8 cellular contexts compared by ENCODE assay signal in the genomic region with DNA sequence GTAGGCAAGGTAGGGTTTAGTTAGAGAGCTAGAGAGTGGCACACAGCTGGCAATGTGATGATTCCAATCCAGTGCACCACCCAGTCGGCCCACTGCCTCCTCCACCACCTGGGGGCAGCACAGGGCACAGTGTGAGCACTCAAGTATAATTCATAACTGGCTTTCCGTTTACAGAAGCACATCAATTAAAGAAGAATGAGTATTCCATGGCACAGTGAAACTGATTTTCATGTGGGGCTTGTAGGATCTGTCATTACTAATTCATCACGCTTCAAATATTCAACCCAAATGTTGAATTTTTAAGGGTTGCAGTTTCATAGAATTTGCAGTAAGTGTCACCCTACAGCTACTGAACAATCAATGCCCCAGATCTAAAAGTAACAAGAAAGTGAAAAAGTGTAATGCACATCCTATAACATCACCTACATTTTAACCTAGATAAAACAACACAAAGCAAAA.
DNase-seq lines count a peak whose midpoint lies in the region; ATAC-seq and TF ChIP-seq lines count a peak whose summit lies in the region.

No MANE protein-coding gene starts in this region.

- H3K9me3 ChIP-seq in upper lobe of left lung = no peaks in the 10 kb centered on the region

- no peaks in the 10 kb centered on the region for H3K4me1 ChIP-seq in upper lobe of left lung

- H3K27ac ChIP-seq in upper lobe of left lung = no peak overlapping the region

- peak; percentile 43 to 78 (median 68) for TF ChIP-seq CTCF in upper lobe of left lung (IDR thresholded peaks at IDR 0.05)

- no peaks in the 10 kb centered on the region for H3K27me3 ChIP-seq in upper lobe of left lung

- DNase-seq in DMS153 treated with DMSO at 0.1 percent for 48 hours (lab: John Stamatoyannopoulos, UW; ENCODE audit: unreplicated experiment) (peak; percentile 27), HuH-7 (ENCODE audit: low spot score) (peak; percentile 41), RPMI8226 (peak; percentile 70), germinal center (ENCODE audit: low spot score) (peak; percentile 29), pons (ENCODE audit: low spot score) (peak; percentile 82), upper lobe of left lung (peak; percentile 62 to 85)
- peak; percentile 61 for DNase-seq in activated T-helper 9 cell treated with anti-CD3 and anti-CD28 coated beads, Interleukin-2, amount 50 U/mL, for 16 hours (ENCODE audit: low read depth)

- no peak for TF ChIP-seq POLR2A in upper lobe of left lung (IDR thresholded peaks at IDR 0.05)

- H3K36me3 ChIP-seq in upper lobe of left lung = no peaks in the 10 kb centered on the region

- TF ChIP-seq EP300 in upper lobe of left lung (IDR thresholded peaks at IDR 0.05) = no peak

- ATAC-seq in GM21515 (IDR thresholded peaks at IDR 0.05; ENCODE audit: unreplicated experiment) (peak; percentile 76), upper lobe of left lung (ENCODE audit: low FRiP score in 2 of 2) (peak in 1 of 2 donors; percentile 81)

- 0 to 2% methylated on average over 3 of the region's 3 CpGs for WGBS in upper lobe of left lung, 2 donors

- no peak overlapping the region for H3K4me3 ChIP-seq in upper lobe of left lung

Comparison
In these comparisons a context has a peak if more than half of its experiments do, and no peak if none do; other contexts are left out.
1. DNase-seq: peak in every context shown above with its lines; median percentile 82 in pons; 74 in upper lobe of left lung; 70 in RPMI8226; 61 in activated T-helper 9 cell treated with anti-CD3 and anti-CD28 coated beads, Interleukin-2, amount 50 U/mL, for 16 hours; 41 in HuH-7; 29 in germinal center; 27 in DMS153 treated with DMSO at 0.1 percent for 48 hours.